9 cellular contexts compared by ENCODE assay signal in the genomic region with DNA sequence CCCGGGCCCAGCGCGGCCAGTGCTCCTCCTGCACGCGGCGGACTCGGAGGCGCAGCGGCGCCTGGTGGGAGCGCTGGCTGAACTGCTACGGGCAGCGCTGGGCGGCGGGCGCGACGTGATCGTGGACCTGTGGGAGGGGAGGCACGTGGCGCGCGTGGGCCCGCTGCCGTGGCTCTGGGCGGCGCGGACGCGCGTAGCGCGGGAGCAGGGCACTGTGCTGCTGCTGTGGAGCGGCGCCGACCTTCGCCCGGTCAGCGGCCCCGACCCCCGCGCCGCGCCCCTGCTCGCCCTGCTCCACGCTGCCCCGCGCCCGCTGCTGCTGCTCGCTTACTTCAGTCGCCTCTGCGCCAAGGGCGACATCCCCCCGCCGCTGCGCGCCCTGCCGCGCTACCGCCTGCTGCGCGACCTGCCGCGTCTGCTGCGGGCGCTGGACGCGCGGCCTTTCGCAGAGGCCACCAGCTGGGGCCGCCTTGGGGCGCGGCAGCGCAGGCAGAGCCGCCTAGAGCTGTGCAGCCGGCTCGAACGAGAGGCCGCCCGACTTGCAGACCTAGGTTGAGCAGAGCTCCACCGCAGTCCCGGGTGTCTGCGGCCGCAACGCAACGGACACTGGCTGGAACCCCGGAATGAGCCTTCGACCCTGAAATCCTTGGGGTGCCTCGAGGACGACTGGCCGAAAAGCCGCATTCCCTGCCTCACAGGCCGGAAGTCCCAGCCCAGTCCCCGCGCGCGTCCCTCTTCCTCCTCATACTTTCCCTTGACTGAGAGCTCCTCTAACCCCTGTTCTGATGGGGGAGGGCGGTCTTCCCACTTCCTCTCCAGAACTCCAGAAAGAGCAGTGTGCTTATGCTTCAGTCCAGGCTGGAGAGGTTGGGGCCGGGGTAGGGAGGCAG. TPM values are rescaled to one million over a fixed set of nuclear protein-coding genes. Genes with fewer than 3 reads are reported as not detected.
DNase-seq lines count a peak whose midpoint lies in the region; TF ChIP-seq lines count a peak whose summit lies in the region.
"Had no signal": no experiment of that assay in that cellular context is flagged by ENCODE, and none has a peak within 500 bp of the region (broad histone marks: within the 10 kb centered on the region; RNA-seq: fewer than 3 reads in every experiment).

No MANE protein-coding gene starts in this region.

- no peak; the same call in 1 of the 2 replicates for TF ChIP-seq CTCF in WI38 (IDR thresholded peaks at IDR 0.05; ENCODE audit: low read depth, low read length)
- no peak for TF ChIP-seq CTCF in endothelial cell (IDR thresholded peaks at IDR 0.05; ENCODE audit: unreplicated experiment)
- TF ChIP-seq CTCF in suprapubic skin (IDR thresholded peaks at IDR 0.05), result peak in 1 of 2 donors; percentile 42

- H3K4me3 Mint-ChIP-seq in endothelial cell (ENCODE audit: unreplicated experiment), result peak overlapping the region; percentile 82

- peaks cover 3% of the 10 kb centered on the region for H3K27me3 Mint-ChIP-seq in endothelial cell (ENCODE audit: unreplicated experiment)

- no peak overlapping the region for H2BK15ac ChIP-seq in mesendoderm (replicated peaks; ENCODE audit: low read depth)

- peak overlapping the region; percentile 100 for H3K23ac ChIP-seq in mesendoderm (ENCODE audit: low read length)

- peak overlapping the region; percentile 83 for H4K8ac ChIP-seq in mesendoderm (ENCODE audit: low read depth, low read length)

- H3K9me3 Mint-ChIP-seq in endothelial cell (ENCODE audit: unreplicated experiment), result no peaks in the 10 kb centered on the region

- TF ChIP-seq EP300 in suprapubic skin (IDR thresholded peaks at IDR 0.05), result no peak

- H3K9ac ChIP-seq in HUES6 (ENCODE audit: low read length) (peak overlapping the region; percentile 67), mesendoderm (ENCODE audit: low read length) (peak overlapping the region; percentile 94)

- no peak overlapping the region for H3K27ac ChIP-seq in HUES6 (ENCODE audit: low read depth, low read length)
- peak overlapping the region; percentile 16 for H3K27ac ChIP-seq in mesendoderm (ENCODE audit: low read depth, low read length)
- H3K27ac ChIP-seq in suprapubic skin, result peak overlapping the region; percentile 92

- H3K27ac Mint-ChIP-seq in endothelial cell (ENCODE audit: unreplicated experiment), result no peak overlapping the region

- no peak for TF ChIP-seq POLR2A in suprapubic skin (IDR thresholded peaks at IDR 0.05)

- peaks cover 12% of the 10 kb centered on the region for H3K36me3 Mint-ChIP-seq in endothelial cell (ENCODE audit: low read depth, unreplicated experiment)

- no peak overlapping the region for H4K5ac ChIP-seq in mesendoderm (ENCODE audit: low read length)

- no peak overlapping the region for H2BK120ac ChIP-seq in mesendoderm (ENCODE audit: low read depth, low read length)

- H3K36me3 ChIP-seq in HUES6 (ENCODE audit: control insufficient read depth, insufficient read depth, low read length) (no peaks in the 10 kb centered on the region), mesendoderm (ENCODE audit: control insufficient read depth, insufficient read depth, low read length) (no peaks in the 10 kb centered on the region), suprapubic skin (peaks cover 12% of the 10 kb centered on the region)

- H3K9me3 ChIP-seq in HUES6 (ENCODE audit: control insufficient read depth, insufficient read depth, low read depth, low read length), result peaks cover 12% of the 10 kb centered on the region
- no peaks in the 10 kb centered on the region for H3K9me3 ChIP-seq in suprapubic skin

- H3K79me2 ChIP-seq in mesendoderm (ENCODE audit: control insufficient read depth, insufficient read depth, low read length), result no peaks in the 10 kb centered on the region

- H3K18ac ChIP-seq in mesendoderm (ENCODE audit: low read length), result peak overlapping the region; percentile 77

- H3K4me1 Mint-ChIP-seq in endothelial cell (ENCODE audit: unreplicated experiment), result peaks cover 4% of the 10 kb centered on the region

- peak overlapping the region; percentile 98 for H3K56ac ChIP-seq in mesendoderm (ENCODE audit: low read length)

- H3K4me1 ChIP-seq in HUES6 (ENCODE audit: control insufficient read depth, insufficient read depth, low read length), result peaks cover 17% of the 10 kb centered on the region
- peaks cover 3% of the 10 kb centered on the region for H3K4me1 ChIP-seq in mesendoderm (ENCODE audit: control insufficient read depth, low read depth, low read length)
- peaks cover 63% of the 10 kb centered on the region for H3K4me1 ChIP-seq in suprapubic skin

- no CpG with 5 or more reads among the region's 99 CpGs for WGBS in mesendoderm (ENCODE audit: extremely low coverage, insufficient coverage, low lambda C conversion rate)
- 23% methylated on average over 23 of the region's 99 CpGs for WGBS in suprapubic skin

- peak overlapping the region; percentile 17 for H2BK5ac ChIP-seq in mesendoderm (ENCODE audit: low read length)

- DNase-seq in NCI-H1105 treated with DMSO at 0.1 percent for 48 hours (lab: John Stamatoyannopoulos, UW) (peak; percentile 16), NCI-H1105 (lab: John Stamatoyannopoulos, UW) (no peak), endothelial cell (ENCODE audit: low spot score) (peak; percentile 66), mesendoderm (peak; percentile 81), suprapubic skin (ENCODE audit: low spot score in 2 of 2) (peak; percentile 83 to 88), NCI-H2196 (lab: John Stamatoyannopoulos, UW; ENCODE audit: unreplicated experiment) (no peak)

- H3K4ac ChIP-seq in mesendoderm (ENCODE audit: low read depth, low read length), result peak overlapping the region; percentile 40

- H3K4me3 ChIP-seq in HUES6 (ENCODE audit: low read depth, low read length) (peak overlapping the region; percentile 81), WI38 (ENCODE audit: low read depth, low read length) (peak overlapping the region; percentile 50), mesendoderm (ENCODE audit: low read length) (peak overlapping the region; percentile 36), suprapubic skin (peak overlapping the region; percentile 62)

- no peaks in the 10 kb centered on the region for H3K79me1 ChIP-seq in mesendoderm (ENCODE audit: low read length)

- H3K27me3 ChIP-seq in HUES6 (ENCODE audit: control insufficient read depth, insufficient read depth, low read length) (peaks cover 10% of the 10 kb centered on the region), mesendoderm (ENCODE audit: insufficient read depth, low read length, poor library complexity) (no peaks in the 10 kb centered on the region), suprapubic skin (no peaks in the 10 kb centered on the region)

- peak overlapping the region; percentile 87 for H3K4me2 ChIP-seq in mesendoderm (ENCODE audit: low read length)

- no peak overlapping the region for H2AK5ac ChIP-seq in mesendoderm (ENCODE audit: low read length)

RNA-seq across cellular contexts. Expression of a gene that starts 1.4 kb away (rescaled TPM):
- total RNA-seq in endothelial cell (ENCODE audit: unreplicated experiment), result 17.5 TPM
- polyA plus RNA-seq in mesendoderm (2013, experiment 1 of 2), result 4.5 TPM
- 4.7 TPM for polyA plus RNA-seq in mesendoderm (2013, experiment 2 of 2)
- total RNA-seq in suprapubic skin, result 100 to 1,000 TPM in 3 of 4 donors, 10 to 100 TPM in 1; 92.5 to 185 (median 137) TPM

RNA-seq across cellular contexts. Expression of a gene that starts 12.8 kb away (rescaled TPM):
- total RNA-seq in endothelial cell (ENCODE audit: unreplicated experiment) (0.74 TPM), suprapubic skin (100 to 1,000 TPM in 1 of 4 donors, 10 to 100 TPM in 3; 49.2 to 116 (median 77.8) TPM)
- 6.0 TPM for polyA plus RNA-seq in mesendoderm (2013, experiment 1 of 2)
- polyA plus RNA-seq in mesendoderm (2013, experiment 2 of 2), result 7.5 TPM

RNA-seq across cellular contexts. Expression of a gene that starts 18.1 kb away (rescaled TPM):
- total RNA-seq in endothelial cell (ENCODE audit: unreplicated experiment), result 30.7 TPM
- 2.8 TPM for polyA plus RNA-seq in mesendoderm (2013, experiment 1 of 2)
- 3.3 TPM for polyA plus RNA-seq in mesendoderm (2013, experiment 2 of 2)
- 10 to 100 TPM; 18.9 to 46.7 (median 26.0) TPM for total RNA-seq in suprapubic skin

RNA-seq across cellular contexts. Expression of a gene that starts 25.1 kb away (rescaled TPM):
- 26.6 TPM for total RNA-seq in endothelial cell (ENCODE audit: unreplicated experiment)
- 22.3 TPM for polyA plus RNA-seq in mesendoderm (2013, experiment 1 of 2)
- 21.3 TPM for polyA plus RNA-seq in mesendoderm (2013, experiment 2 of 2)
- 10 to 100 TPM; 29.5 to 71.3 (median 49.8) TPM for total RNA-seq in suprapubic skin

RNA-seq across cellular contexts. Expression of a gene that starts 35.4 kb away (rescaled TPM):
- total RNA-seq in endothelial cell (ENCODE audit: unreplicated experiment), result not detected
- polyA plus RNA-seq in mesendoderm (2013, experiment 1 of 2), result not detected
- not detected for polyA plus RNA-seq in mesendoderm (2013, experiment 2 of 2)
- total RNA-seq in suprapubic skin, result 10 to 100 TPM; 12.5 to 34.7 (median 26.1) TPM
- total RNA-seq: glomerular endothelial cell had no signal

Comparison
In these comparisons a context has a peak if more than half of its experiments do, and no peak if none do; other contexts are left out.
1. DNase-seq: peak in NCI-H1105 treated with DMSO at 0.1 percent for 48 hours (single experiment), endothelial cell (single experiment), mesendoderm (single experiment) and suprapubic skin (2 of 2); none in NCI-H1105 (single experiment) and NCI-H2196 (single experiment).
2. RNA of a gene that starts 12.8 kb away (total RNA-seq): 49.2 to 116 TPM in suprapubic skin; 0.74 TPM in endothelial cell (single experiment); every median in the first group is over 10 times any median in the second.
3. Peak in every context shown above with its lines, with median percentiles within 50 percentile points of each other: H3K4me3 ChIP-seq.